Comparison of ENCODE assay signal across 1 cellular context in genomic region chr1:11979818-11980675, GRCh38.
TF ChIP-seq lines count a peak whose summit lies in the region.

Gene MFN2 (plus strand): TSS chr1:11980444. CDS start chr1:11989169, 8,725 bp downstream.

TF ChIP-seq in HEK293, 187 proteins besides CTCF, POLR2A, EP300 and RAD21 (continued from another document and continues in another):
- TF ChIP-seq, protein P1, sequence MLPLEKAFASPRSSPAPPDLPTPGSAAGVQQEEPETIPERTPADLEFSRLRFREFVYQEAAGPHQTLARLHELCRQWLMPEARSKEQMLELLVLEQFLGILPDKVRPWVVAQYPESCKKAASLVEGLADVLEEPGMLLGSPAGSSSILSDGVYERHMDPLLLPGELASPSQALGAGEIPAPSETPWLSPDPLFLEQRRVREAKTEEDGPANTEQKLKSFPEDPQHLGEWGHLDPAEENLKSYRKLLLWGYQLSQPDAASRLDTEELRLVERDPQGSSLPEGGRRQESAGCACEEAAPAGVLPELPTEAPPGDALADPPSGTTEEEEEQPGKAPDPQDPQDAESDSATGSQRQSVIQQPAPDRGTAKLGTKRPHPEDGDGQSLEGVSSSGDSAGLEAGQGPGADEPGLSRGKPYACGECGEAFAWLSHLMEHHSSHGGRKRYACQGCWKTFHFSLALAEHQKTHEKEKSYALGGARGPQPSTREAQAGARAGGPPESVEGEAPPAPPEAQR (tag by site-specific recombination; IDR thresholded peaks at IDR 0.05): no peak
- TF ChIP-seq ZNF658 (tag by site-specific recombination; IDR thresholded peaks at IDR 0.05) (no peak), ZNF660 (tag by site-specific recombination; IDR thresholded peaks at IDR 0.05) (0 out of 2 replicates have a peak, but pooled peaks have one; percentile 15), ZNF23 (tag by site-specific recombination; IDR thresholded peaks at IDR 0.05; ENCODE audit: borderline replicate concordance) (no peak), ZNF76 (tag by site-specific recombination; IDR thresholded peaks at IDR 0.05; ENCODE audit: borderline replicate concordance, low read depth) (peak; percentile 96), EGR2 (tag by site-specific recombination; IDR thresholded peaks at IDR 0.05; ENCODE audit: low read depth) (peak; percentile 96), ZNF2 (tag by site-specific recombination; IDR thresholded peaks at IDR 0.05) (peak; percentile 36; the same call in 1 of the 2 replicates), KLF7 (tag by site-specific recombination; IDR thresholded peaks at IDR 0.05; ENCODE audit: borderline replicate concordance) (no peak), MZF1 (tag by site-specific recombination; IDR thresholded peaks at IDR 0.05; ENCODE audit: borderline replicate concordance) (no peak), PRDM4 (tag by site-specific recombination; IDR thresholded peaks at IDR 0.05) (no peak), ZEB2 (tag by site-specific recombination; IDR thresholded peaks at IDR 0.05) (peak; percentile 63; the same call in 1 of the 2 replicates), ZNF571 (tag by site-specific recombination; IDR thresholded peaks at IDR 0.05) (no peak), ZNF423 (tag by site-specific recombination; IDR thresholded peaks at IDR 0.05) (no peak), ZNF266 (tag by site-specific recombination; IDR thresholded peaks at IDR 0.05; ENCODE audit: low read depth) (no peak), ZNF555 (tag by site-specific recombination; conservative IDR thresholded peaks at IDR 0.05) (no peak), ZNF280D (tag by site-specific recombination; IDR thresholded peaks at IDR 0.05) (no peak), ZNF26 (tag by site-specific recombination; IDR thresholded peaks at IDR 0.05) (no peak), ZNF48 (tag by site-specific recombination; IDR thresholded peaks at IDR 0.05) (no peak), FEZF1 (tag by site-specific recombination; IDR thresholded peaks at IDR 0.05) (peak; percentile 6; the same call in 1 of the 2 replicates), IKZF3 (tag by site-specific recombination; IDR thresholded peaks at IDR 0.05) (peak; percentile 19; the same call in 1 of the 2 replicates), ZNF274 (IDR thresholded peaks at IDR 0.05; ENCODE audit: low read length) (no peak), ZNF274 (tag by site-specific recombination; IDR thresholded peaks at IDR 0.05; ENCODE audit: borderline replicate concordance) (no peak), ZNF561 (tag by site-specific recombination; IDR thresholded peaks at IDR 0.05; ENCODE audit: borderline replicate concordance) (peak; percentile 44; the same call in 1 of the 2 replicates), WT1 (tag by site-specific recombination; IDR thresholded peaks at IDR 0.05) (peak; percentile 17; the same call in 1 of the 2 replicates), ZBTB20 (tag by site-specific recombination; IDR thresholded peaks at IDR 0.05) (peak; percentile 95), ZNF843 (tag by site-specific recombination; IDR thresholded peaks at IDR 0.05) (peak; percentile 72; the same call in 1 of the 2 replicates), HOXC10 (CRISPR knock-in tag; IDR thresholded peaks at IDR 0.05) (0 out of 2 replicates have a peak, but pooled peaks have one; percentile 62), ZNF621 (tag by site-specific recombination; IDR thresholded peaks at IDR 0.05) (no peak), KLF1 (tag by site-specific recombination; IDR thresholded peaks at IDR 0.05) (peak; percentile 82), SALL2 (tag by site-specific recombination; IDR thresholded peaks at IDR 0.05; ENCODE audit: borderline replicate concordance) (no peak), GLIS1 (tag by site-specific recombination; IDR thresholded peaks at IDR 0.05) (peak; percentile 69), ZNF366 (tag by site-specific recombination; conservative IDR thresholded peaks at IDR 0.05) (peak; percentile 65; the same call in 1 of the 2 replicates), ZNF10 (tag by site-specific recombination; IDR thresholded peaks at IDR 0.05) (peak; percentile 93), KLF10 (tag by site-specific recombination; IDR thresholded peaks at IDR 0.05) (peak; percentile 93), ZNF624 (tag by site-specific recombination; IDR thresholded peaks at IDR 0.05) (no peak), ZNF184 (tag by site-specific recombination; IDR thresholded peaks at IDR 0.05) (no peak), ZNF394 (tag by site-specific recombination; IDR thresholded peaks at IDR 0.05; ENCODE audit: borderline replicate concordance) (peak; percentile 46; the same call in 1 of the 2 replicates), GFI1B (tag by site-specific recombination; IDR thresholded peaks at IDR 0.05) (peak; percentile 63; the same call in 1 of the 2 replicates), ZNF629 (tag by site-specific recombination; IDR thresholded peaks at IDR 0.05) (peak; percentile 96), HIC1 (tag by site-specific recombination; IDR thresholded peaks at IDR 0.05) (peak; percentile 71), ZNF223 (tag by site-specific recombination; IDR thresholded peaks at IDR 0.05) (no peak), ZNF140 (tag by site-specific recombination; IDR thresholded peaks at IDR 0.05) (no peak), SCRT2 (tag by site-specific recombination; IDR thresholded peaks at IDR 0.05) (0 out of 2 replicates have a peak, but pooled peaks have one; percentile 20), ZNF645 (tag by site-specific recombination; IDR thresholded peaks at IDR 0.05) (no peak), YY2 (tag by site-specific recombination; IDR thresholded peaks at IDR 0.05) (peak; percentile 97)
- TF ChIP-seq, protein P2, sequence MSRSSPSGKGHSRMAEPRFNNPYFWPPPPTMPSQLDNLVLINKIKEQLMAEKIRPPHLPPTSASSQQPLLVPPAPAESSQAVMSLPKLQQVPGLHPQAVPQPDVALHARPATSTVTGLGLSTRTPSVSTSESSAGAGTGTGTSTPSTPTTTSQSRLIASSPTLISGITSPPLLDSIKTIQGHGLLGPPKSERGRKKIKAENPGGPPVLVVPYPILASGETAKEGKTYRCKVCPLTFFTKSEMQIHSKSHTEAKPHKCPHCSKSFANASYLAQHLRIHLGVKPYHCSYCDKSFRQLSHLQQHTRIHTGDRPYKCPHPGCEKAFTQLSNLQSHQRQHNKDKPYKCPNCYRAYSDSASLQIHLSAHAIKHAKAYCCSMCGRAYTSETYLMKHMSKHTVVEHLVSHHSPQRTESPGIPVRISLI (tag by site-specific recombination; IDR thresholded peaks at IDR 0.05): no peak
- TF ChIP-seq, protein P3, sequence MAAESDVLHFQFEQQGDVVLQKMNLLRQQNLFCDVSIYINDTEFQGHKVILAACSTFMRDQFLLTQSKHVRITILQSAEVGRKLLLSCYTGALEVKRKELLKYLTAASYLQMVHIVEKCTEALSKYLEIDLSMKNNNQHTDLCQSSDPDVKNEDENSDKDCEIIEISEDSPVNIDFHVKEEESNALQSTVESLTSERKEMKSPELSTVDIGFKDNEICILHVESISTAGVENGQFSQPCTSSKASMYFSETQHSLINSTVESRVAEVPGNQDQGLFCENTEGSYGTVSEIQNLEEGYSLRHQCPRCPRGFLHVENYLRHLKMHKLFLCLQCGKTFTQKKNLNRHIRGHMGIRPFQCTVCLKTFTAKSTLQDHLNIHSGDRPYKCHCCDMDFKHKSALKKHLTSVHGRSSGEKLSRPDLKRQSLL (tag by site-specific recombination; IDR thresholded peaks at IDR 0.05): peak; percentile 100
- TF ChIP-seq, protein P4, sequence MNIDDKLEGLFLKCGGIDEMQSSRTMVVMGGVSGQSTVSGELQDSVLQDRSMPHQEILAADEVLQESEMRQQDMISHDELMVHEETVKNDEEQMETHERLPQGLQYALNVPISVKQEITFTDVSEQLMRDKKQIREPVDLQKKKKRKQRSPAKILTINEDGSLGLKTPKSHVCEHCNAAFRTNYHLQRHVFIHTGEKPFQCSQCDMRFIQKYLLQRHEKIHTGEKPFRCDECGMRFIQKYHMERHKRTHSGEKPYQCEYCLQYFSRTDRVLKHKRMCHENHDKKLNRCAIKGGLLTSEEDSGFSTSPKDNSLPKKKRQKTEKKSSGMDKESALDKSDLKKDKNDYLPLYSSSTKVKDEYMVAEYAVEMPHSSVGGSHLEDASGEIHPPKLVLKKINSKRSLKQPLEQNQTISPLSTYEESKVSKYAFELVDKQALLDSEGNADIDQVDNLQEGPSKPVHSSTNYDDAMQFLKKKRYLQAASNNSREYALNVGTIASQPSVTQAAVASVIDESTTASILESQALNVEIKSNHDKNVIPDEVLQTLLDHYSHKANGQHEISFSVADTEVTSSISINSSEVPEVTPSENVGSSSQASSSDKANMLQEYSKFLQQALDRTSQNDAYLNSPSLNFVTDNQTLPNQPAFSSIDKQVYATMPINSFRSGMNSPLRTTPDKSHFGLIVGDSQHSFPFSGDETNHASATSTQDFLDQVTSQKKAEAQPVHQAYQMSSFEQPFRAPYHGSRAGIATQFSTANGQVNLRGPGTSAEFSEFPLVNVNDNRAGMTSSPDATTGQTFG (tag by site-specific recombination; IDR thresholded peaks at IDR 0.05; ENCODE audit: borderline replicate concordance): no peak
